ENCODE assay signal across 18 cellular contexts in genomic region chr19:51357952-51358351, GRCh38. TPM values are rescaled to one million over a fixed set of nuclear protein-coding genes. Genes with fewer than 3 reads are reported as not detected.
DNase-seq lines count a peak whose midpoint lies in the region; ATAC-seq and TF ChIP-seq lines count a peak whose summit lies in the region.
"Had no signal": no experiment of that assay in that cellular context is flagged by ENCODE, and none has a peak within 500 bp of the region (broad histone marks: within the 10 kb centered on the region; RNA-seq: fewer than 3 reads in every experiment).

No MANE protein-coding gene starts in this region.

- H3K4me3 Mint-ChIP-seq in Caco-2 (ENCODE audit: unreplicated experiment), result no peak overlapping the region
- H3K4me3 Mint-ChIP-seq: H9 had no signal

- POLR2A ChIA-PET in Caco-2 (lab: Charles Lee) (interaction anchor here (0.7 kb wide), 1 partner anchor 8 kb away, joined by 11 read pairs; no protein-coding TSS in a partner anchor), HEK293 (lab: Yijun Ruan, JAX) (no interaction called here)

- peaks cover 52% of the 10 kb centered on the region for H3K4me1 Mint-ChIP-seq in Caco-2 (ENCODE audit: low read depth, unreplicated experiment)

- CTCF ChIA-PET in Caco-2 (lab: Charles Lee), result no interaction called here
- CTCF ChIA-PET in HEK293 (lab: Yijun Ruan, JAX), result interaction anchor here (0.6 kb wide), 2 partner anchors 114 to 152 kb away, joined by 3 to 4 read pairs; no protein-coding TSS in a partner anchor

- no peaks in the 10 kb centered on the region for H3K9me3 Mint-ChIP-seq in Caco-2 (ENCODE audit: unreplicated experiment)
- H3K9me3 Mint-ChIP-seq: H9 had no signal

- H3K4me3 ChIP-seq in Caco-2 (ENCODE audit: low read depth, low read length) (no peak overlapping the region), HEK293 (ENCODE audit: low read depth, low read length) (no peak overlapping the region)
- H3K4me3 ChIP-seq: MG63 had no signal

- H3K27ac ChIP-seq in HEK293 (ENCODE audit: extremely low read depth, low read depth, low read length), result no peak overlapping the region
- H3K27ac ChIP-seq: C4-2B had no signal

- DNase-seq in Caco-2 (no peak), left lobe of liver (ENCODE audit: low spot score) (no peak), HuH-7 (ENCODE audit: low spot score) (no peak), GM19238 (ENCODE audit: insufficient read length, low spot score) (no peak)
- DNase-seq: AML-193, H9, Kasumi-1, MG63, NCI-H1048, NCI-H1436, NCI-H1930, NCI-H226, NCI-H524, NCI-H82, PC-3, RPMI8226 had no signal

- no TSS peak for BruUV-seq in Caco-2 (replicated peaks; lab: Mats Ljungman, UMichigan)

- ATAC-seq in left lobe of liver, result peak; percentile 47
- ATAC-seq: PC-3 had no signal

- peaks cover 46% of the 10 kb centered on the region for H3K4me1 ChIP-seq in Caco-2
- peaks cover 17% of the 10 kb centered on the region for H3K4me1 ChIP-seq in HEK293 (ENCODE audit: control insufficient read depth, insufficient read depth, low read length)

- TF ChIP-seq CTCF in Caco-2 (IDR thresholded peaks at IDR 0.05; ENCODE audit: insufficient read depth in 1 of 2, low read depth in 1 of 2, low read length in 1 of 2, severe bottlenecking in 1 of 2, unreplicated experiment in 1 of 2) (no peak), HEK293 (tag by site-specific recombination; IDR thresholded peaks at IDR 0.05) (no peak)

- peak overlapping the region; percentile 65 for H3K27ac Mint-ChIP-seq in Caco-2 (ENCODE audit: unreplicated experiment)
- H3K27ac Mint-ChIP-seq: H9 had no signal

- intact Hi-C loops in Caco-2 (cut with micrococcal nuclease; ENCODE audit: unreplicated experiment), result no loop called here

- no peaks in the 10 kb centered on the region for H3K27me3 ChIP-seq in Caco-2 (replicated peaks; ENCODE audit: control insufficient read depth, insufficient read depth, low read length)
- H3K27me3 ChIP-seq: MG63 had no signal

- H3K36me3 ChIP-seq in Caco-2 (ENCODE audit: control insufficient read depth, insufficient read depth, low read length) (no peaks in the 10 kb centered on the region; the same call in 1 of the 2 replicates), HEK293 (ENCODE audit: control insufficient read depth in 2 of 2, insufficient read depth in 1 of 2, low read length in 2 of 2) (peaks cover 0 to 2% of the 10 kb centered on the region in 2 experiments; a peak in 2 of 3 replicates)

- H3K36me3 Mint-ChIP-seq in Caco-2 (ENCODE audit: insufficient read depth, unreplicated experiment), result peaks cover 43% of the 10 kb centered on the region

- no peaks in the 10 kb centered on the region for H3K27me3 Mint-ChIP-seq in Caco-2 (ENCODE audit: insufficient read depth, unreplicated experiment)

- H3K9me3 ChIP-seq in Caco-2 (no peaks in the 10 kb centered on the region), HEK293 (ENCODE audit: control insufficient read depth, insufficient read depth, low read depth, low read length) (no peaks in the 10 kb centered on the region)
- H3K9me3 ChIP-seq: MG63 had no signal

TF ChIP-seq in HEK293, 187 proteins besides CTCF, POLR2A, EP300 and RAD21:
- TF ChIP-seq EGR2 (tag by site-specific recombination; IDR thresholded peaks at IDR 0.05; ENCODE audit: low read depth), result peak; percentile 31; the same call in 1 of the 2 replicates
- 0 out of 2 replicates have a peak, but pooled peaks have one; percentile 18 for TF ChIP-seq KLF1 (tag by site-specific recombination; IDR thresholded peaks at IDR 0.05)
- peak; percentile 75 for TF ChIP-seq GLIS1 (tag by site-specific recombination; IDR thresholded peaks at IDR 0.05)
- TF ChIP-seq ZNF837 (tag by site-specific recombination; IDR thresholded peaks at IDR 0.05), result no peak

RNA-seq across cellular contexts. Expression of gene ETFB, which starts 8.2 kb away (rescaled TPM):
- total RNA-seq in Caco-2 (2022), result 228 and 239 TPM in 2 replicates
- total RNA-seq in left lobe of liver, result 378 TPM

RNA-seq across cellular contexts. Expression of gene CLDND2, which starts 10.9 kb away (rescaled TPM):
- 1.6 TPM in 1 of 2 replicates, not detected in the other for total RNA-seq in Caco-2 (2022)
- total RNA-seq in left lobe of liver, result not detected
- total RNA-seq: H9 had no signal

RNA-seq across cellular contexts. Expression of gene NKG7, which starts 14.5 kb away (rescaled TPM):
- total RNA-seq in Caco-2 (2022) (not detected in 2 replicates), left lobe of liver (1.7 TPM)
- total RNA-seq: H9, PC-3 had no signal

RNA-seq across cellular contexts. Expression of gene VSIG10L, which starts 16.0 kb away (rescaled TPM):
- total RNA-seq in Caco-2 (2022) (4.5 and 5.0 TPM in 2 replicates), left lobe of liver (1.8 TPM)

RNA-seq across cellular contexts. Expression of gene LIM2, which starts 29.8 kb away (rescaled TPM):
- total RNA-seq in Caco-2 (2022) (not detected in 2 replicates), left lobe of liver (not detected)
- total RNA-seq: H9, PC-3 had no signal
